ENCODE assay signal across 9 cellular contexts in genomic region chr18:57353940-57354461, GRCh38. TPM values are rescaled to one million over a fixed set of nuclear protein-coding genes. Genes with fewer than 3 reads are reported as not detected.
DNase-seq lines count a peak whose midpoint lies in the region; ATAC-seq and TF ChIP-seq lines count a peak whose summit lies in the region.
"Had no signal": no experiment of that assay in that cellular context is flagged by ENCODE, and none has a peak within 500 bp of the region (broad histone marks: within the 10 kb centered on the region; RNA-seq: fewer than 3 reads in every experiment).

No MANE protein-coding gene starts in this region.

- H3K79me2 ChIP-seq in GM23248 (ENCODE audit: insufficient read depth) = no peaks in the 10 kb centered on the region

- no peak overlapping the region for H3K27ac ChIP-seq in GM23248
- H3K27ac ChIP-seq in adrenal gland = peak overlapping the region in 1 of 5 donors; percentile 68
- no peak overlapping the region for H3K27ac ChIP-seq in suprapubic skin

- H3K27me3 Mint-ChIP-seq in CD14-positive monocyte (ENCODE audit: low read depth in 3 of 3) = peaks cover 39 to 52% (median 47%) of the 10 kb centered on the region in 3 donors

- H2AFZ ChIP-seq in GM23248 = no peak overlapping the region

- peaks cover 0 to 18% (median 10%) of the 10 kb centered on the region in 7 donors for H3K9me3 Mint-ChIP-seq in CD14-positive monocyte

- H3K9ac ChIP-seq in GM23248 (no peak overlapping the region), iPS-15b (ENCODE audit: low read depth, low read length) (no peak overlapping the region)

- intact Hi-C loops in adrenal gland (cut with DNase I) = no loop called here
- intact Hi-C loops in CD14-positive monocyte (cut with micrococcal nuclease) = no loop called here

- H3K4me3 ChIP-seq in GM23248 = no peak overlapping the region
- H3K4me3 ChIP-seq in adrenal gland = no peak overlapping the region
- peak overlapping the region; percentile 80 for H3K4me3 ChIP-seq in iPS-15b (ENCODE audit: low read depth, low read length)
- no peak overlapping the region for H3K4me3 ChIP-seq in suprapubic skin

- 11% methylated on average over 30 to 37 of the region's 37 CpGs for WGBS in GM23248 (ENCODE audit: low coverage in 1 of 2, low lambda C conversion rate in 2 of 2, missing lambda C conversion rate in 2 of 2), 2 experiments
- 2 to 7% (median 4%) methylated on average over 11 to 37 of the region's 37 CpGs for WGBS in adrenal gland, 4 donors
- 5% methylated on average over 17 of the region's 37 CpGs for WGBS in suprapubic skin

- H3K4me3 Mint-ChIP-seq in CD14-positive monocyte = peak overlapping the region in 1 of 2 donors; percentile 76

- no peaks in the 10 kb centered on the region for H3K4me1 ChIP-seq in GM23248 (ENCODE audit: insufficient read depth)
- H3K4me1 ChIP-seq in adrenal gland (replicated peaks in 1 of 2) = peaks cover 0 to 4% of the 10 kb centered on the region in 2 donors
- H3K4me1 ChIP-seq in iPS-15b (ENCODE audit: control insufficient read depth, insufficient read depth, low read length) = peaks cover 6% of the 10 kb centered on the region
- peaks cover 10% of the 10 kb centered on the region for H3K4me1 ChIP-seq in suprapubic skin

- TF ChIP-seq POLR2A in adrenal gland (IDR thresholded peaks at IDR 0.05) = no peak
- no peak for TF ChIP-seq POLR2A in suprapubic skin (IDR thresholded peaks at IDR 0.05)

- no peaks in the 10 kb centered on the region for H3K9me2 ChIP-seq in GM23248 (ENCODE audit: insufficient read depth)

- peaks cover 0 to 4% of the 10 kb centered on the region in 2 donors for H3K36me3 Mint-ChIP-seq in CD14-positive monocyte

- ATAC-seq in stimulated activated naive CD8-positive, alpha-beta T cell treated with anti-CD3 and anti-CD28 coated beads, Interleukin-15, Interleukin-2, amounts not matched to agents 100 U/mL and 50 U/mL, for 24 hours = no peak
- ATAC-seq in HG02973 (IDR thresholded peaks at IDR 0.05; ENCODE audit: unreplicated experiment) = no peak

- H3K9me3 ChIP-seq in GM23248 (ENCODE audit: low read depth) (no peaks in the 10 kb centered on the region), adrenal gland (replicated peaks in 1 of 3) (no peaks in the 10 kb centered on the region), iPS-15b (ENCODE audit: control insufficient read depth, insufficient read depth, low read length) (no peaks in the 10 kb centered on the region), suprapubic skin (no peaks in the 10 kb centered on the region)

- DNase-seq in ACHN (peak; percentile 48), GM23248 (peak; percentile 64), adrenal gland (peak; percentile 33 to 57 (median 55)), CD14-positive monocyte (ENCODE audit: low spot score) (no peak), suprapubic skin (ENCODE audit: low spot score in 2 of 2) (no peak)
- peak; percentile 49 for DNase-seq in stimulated activated naive CD8-positive, alpha-beta T cell treated with anti-CD3 and anti-CD28 coated beads, Interleukin-15, Interleukin-2, amounts not matched to agents 100 U/mL and 50 U/mL, for 24 hours

- TF ChIP-seq CTCF in adrenal gland (IDR thresholded peaks at IDR 0.05) (no peak), CD14-positive monocyte (IDR thresholded peaks at IDR 0.05) (no peak), suprapubic skin (IDR thresholded peaks at IDR 0.05) (no peak)

- H3K4me2 ChIP-seq in GM23248 (ENCODE audit: unreplicated experiment) = no peak overlapping the region

- H3K27me3 ChIP-seq in GM23248 (replicated peaks; ENCODE audit: insufficient read depth) = peaks cover 42% of the 10 kb centered on the region
- H3K27me3 ChIP-seq in adrenal gland = peaks cover 30% of the 10 kb centered on the region
- H3K27me3 ChIP-seq in iPS-15b (ENCODE audit: control insufficient read depth, insufficient read depth, low read length) = peaks cover 27% of the 10 kb centered on the region
- peaks cover 49% of the 10 kb centered on the region for H3K27me3 ChIP-seq in suprapubic skin

- no peaks in the 10 kb centered on the region for H3F3A ChIP-seq in GM23248 (ENCODE audit: insufficient read depth)

- no peaks in the 10 kb centered on the region for H3K36me3 ChIP-seq in GM23248 (ENCODE audit: low read depth)
- H3K36me3 ChIP-seq in adrenal gland (replicated peaks in 1 of 2) = no peaks in the 10 kb centered on the region
- H3K36me3 ChIP-seq in iPS-15b (ENCODE audit: control insufficient read depth, insufficient read depth, low read length) = no peaks in the 10 kb centered on the region
- H3K36me3 ChIP-seq in suprapubic skin = no peaks in the 10 kb centered on the region

- H3K27ac Mint-ChIP-seq in CD14-positive monocyte = no peak overlapping the region

- no peaks in the 10 kb centered on the region for H3K4me1 Mint-ChIP-seq in CD14-positive monocyte

- in situ Hi-C loops in ACHN (cut with HindIII; ENCODE audit: low pct_ligation_motif_present, low pct_unique_long_range_greater_than_20kb, low sequenced_read_pairs) (no loop called here), GM23248 (cut with MboI) (no loop called here)

- no peak for TF ChIP-seq EP300 in suprapubic skin (IDR thresholded peaks at IDR 0.05)

- no peaks in the 10 kb centered on the region for H4K20me1 ChIP-seq in GM23248 (ENCODE audit: insufficient read depth)

RNA-seq across cellular contexts. Expression of gene ST8SIA3, which starts 1.6 kb away (rescaled TPM):
- not detected in 2 replicates for total RNA-seq in GM23248 (2014; rRNA removed; shearing (Covaris generic))
- not detected in 2 replicates for polyA plus RNA-seq in GM23248 (2016; fragmentation: Nextera tagmentation; extraction: Ambion mirVana)
- total RNA-seq in adrenal gland = 1 to 10 TPM in 3 of 8 donors, under 1 TPM in 2, not detected in 3; 0.06 to 8.1 (median 2.3) TPM
- 10 to 100 TPM in 1 of 3 donors, 1 to 10 TPM in 2; 5.2 to 21.1 (median 8.1) TPM for polyA plus RNA-seq in adrenal gland
- not detected for polyA plus RNA-seq in CD14-positive monocyte
- not detected for total RNA-seq in suprapubic skin
- total RNA-seq: activated CD8-positive, alpha-beta memory T cell treated with anti-CD3 and anti-CD28 coated beads for 36 hours had no signal

Comparison
In these comparisons a context has a peak if more than half of its experiments do, and no peak if none do; other contexts are left out.
1. DNase-seq: peak in ACHN (single experiment), GM23248 (single experiment), adrenal gland (7 of 7) and stimulated activated naive CD8-positive, alpha-beta T cell treated with anti-CD3 and anti-CD28 coated beads, Interleukin-15, Interleukin-2, amounts not matched to agents 100 U/mL and 50 U/mL, for 24 hours (single experiment); none in CD14-positive monocyte (single experiment) and suprapubic skin (0 of 2).